Comparison of ENCODE assay signal across 8 cellular contexts in the genomic region with DNA sequence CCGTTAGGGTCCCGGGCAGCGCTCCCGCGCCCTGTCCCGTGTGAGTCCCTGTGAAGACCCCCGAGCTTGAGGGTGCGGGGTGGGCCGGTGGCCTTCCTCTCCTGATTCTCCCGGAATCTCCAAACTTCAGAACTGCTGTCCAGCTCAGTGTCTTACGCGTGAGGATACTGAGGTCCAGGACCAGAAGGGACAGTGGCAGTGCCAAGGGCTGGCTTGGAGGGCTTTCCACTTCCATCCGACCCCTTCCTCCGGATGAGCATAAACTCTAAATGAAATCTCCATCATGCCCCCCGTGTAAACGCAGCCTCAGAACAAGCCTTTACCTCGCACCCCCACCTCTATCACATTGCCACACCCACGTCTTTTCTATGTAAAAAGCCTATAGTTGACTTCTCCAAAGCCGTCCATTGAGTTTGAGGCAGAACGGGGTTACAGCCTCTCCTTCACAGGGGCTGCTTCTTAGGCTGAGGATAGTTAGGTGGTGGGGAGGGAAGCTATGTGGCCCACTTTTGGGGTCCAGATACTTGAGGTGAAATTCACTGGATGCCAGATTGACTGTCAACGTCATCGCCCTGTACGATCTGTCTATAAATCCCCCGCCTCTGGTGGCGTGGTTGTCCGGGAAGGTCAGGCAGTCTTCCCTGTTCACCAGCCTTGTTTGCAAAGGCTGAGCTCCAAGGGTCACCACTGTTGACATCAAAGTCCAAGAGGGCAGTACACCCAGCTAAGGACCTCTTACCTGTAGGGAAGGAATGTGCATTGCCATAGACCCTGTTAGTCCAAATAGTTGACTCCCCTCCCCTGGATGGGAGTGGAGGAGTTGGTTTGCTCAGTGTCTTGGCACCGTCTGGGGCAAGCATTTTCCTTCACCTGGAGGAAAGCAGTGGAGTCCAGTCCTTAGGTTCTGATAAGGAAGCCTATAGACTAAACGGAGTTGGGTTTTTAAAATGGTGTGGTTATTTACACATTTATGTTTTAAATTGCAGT. TPM values are rescaled to one million over a fixed set of nuclear protein-coding genes. Genes with fewer than 3 reads are reported as not detected.
DNase-seq lines count a peak whose midpoint lies in the region; ATAC-seq and TF ChIP-seq lines count a peak whose summit lies in the region.

No MANE protein-coding gene starts in this region.

- ATAC-seq in GM18867 (IDR thresholded peaks at IDR 0.05; ENCODE audit: unreplicated experiment) (no peak), GM19452 (IDR thresholded peaks at IDR 0.05; ENCODE audit: unreplicated experiment) (no peak)

- peak overlapping the region; percentile 97 for H3K4me2 ChIP-seq in BLaER1

- H3K4me1 Mint-ChIP-seq in immature natural killer cell: peaks cover 47 to 63% of the 10 kb centered on the region in 2 donors

- H3K27ac ChIP-seq in BLaER1 (peak overlapping the region; percentile 100), SK-N-MC (no peak overlapping the region), adipose tissue (ENCODE audit: low read depth, low read length) (peak overlapping the region; percentile 70)

- peaks cover 33% of the 10 kb centered on the region for H3K4me1 ChIP-seq in BLaER1

- H3K9me3 ChIP-seq in BLaER1 (no peaks in the 10 kb centered on the region), SK-N-MC (ENCODE audit: low read depth, low read length) (no peaks in the 10 kb centered on the region)

- H3K36me3 Mint-ChIP-seq in immature natural killer cell: peaks cover 0 to 5% (median 0%) of the 10 kb centered on the region in 3 donors

- 4 to 6% (median 5%) methylated on average over 21 to 28 of the region's 28 CpGs for WGBS in adipose tissue, 3 donors

- peak overlapping the region; percentile 98 for H3K4me3 ChIP-seq in BLaER1
- H3K4me3 ChIP-seq in HFF-Myc (replicated peaks; ENCODE audit: low read depth, low read length): peak overlapping the region; percentile 95
- peak overlapping the region; percentile 80 for H3K4me3 ChIP-seq in SK-N-MC

- peaks cover 2 to 12% (median 7%) of the 10 kb centered on the region in 3 donors for H3K27me3 Mint-ChIP-seq in immature natural killer cell (ENCODE audit: low read depth in 3 of 3)

- peak overlapping the region; percentile 79 to 97 (median 92) for H3K27ac Mint-ChIP-seq in immature natural killer cell

- H3K9me3 Mint-ChIP-seq in immature natural killer cell: no peaks in the 10 kb centered on the region

- H4K20me1 ChIP-seq in BLaER1: peaks cover 62% of the 10 kb centered on the region

- H3K9ac ChIP-seq in BLaER1 (peak overlapping the region; percentile 100), SK-N-MC (ENCODE audit: insufficient read length) (peak overlapping the region; percentile 84)

- TF ChIP-seq CTCF in HFF-Myc (IDR thresholded peaks at IDR 0.05; ENCODE audit: low read depth, low read length, missing control alignments): no peak

- H3K36me3 ChIP-seq in BLaER1 (peaks cover 54% of the 10 kb centered on the region), SK-N-MC (ENCODE audit: insufficient read depth, low read length) (no peaks in the 10 kb centered on the region)

- H3K4me3 Mint-ChIP-seq in immature natural killer cell: peak overlapping the region; percentile 90 to 97 (median 96)

- DNase-seq in HFF-Myc (ENCODE audit: extremely low read depth, low read depth) (no peak), SK-N-MC (ENCODE audit: low read depth, low spot score) (no peak), immature natural killer cell (no peak)
- DNase-seq in stimulated activated CD4-positive, alpha-beta T cell treated with anti-CD3 and anti-CD28 coated beads, Interleukin-2, amount 100 ng/mL, for 4 hours (ENCODE audit: low read depth): peak; percentile 37

- no peaks in the 10 kb centered on the region for H3K27me3 ChIP-seq in BLaER1

RNA-seq across cellular contexts. Expression of a gene that starts 1.2 kb away (rescaled TPM):
- polyA plus RNA-seq in adipose tissue (10 to 100 TPM in 1 of 3 donors, 1 to 10 TPM in 2; 6.1 to 10.3 (median 8.7) TPM), immature natural killer cell (10 to 100 TPM; 15.3 to 29.3 (median 24.0) TPM)
